ENCODE assay signal across 13 cellular contexts in the genomic region with DNA sequence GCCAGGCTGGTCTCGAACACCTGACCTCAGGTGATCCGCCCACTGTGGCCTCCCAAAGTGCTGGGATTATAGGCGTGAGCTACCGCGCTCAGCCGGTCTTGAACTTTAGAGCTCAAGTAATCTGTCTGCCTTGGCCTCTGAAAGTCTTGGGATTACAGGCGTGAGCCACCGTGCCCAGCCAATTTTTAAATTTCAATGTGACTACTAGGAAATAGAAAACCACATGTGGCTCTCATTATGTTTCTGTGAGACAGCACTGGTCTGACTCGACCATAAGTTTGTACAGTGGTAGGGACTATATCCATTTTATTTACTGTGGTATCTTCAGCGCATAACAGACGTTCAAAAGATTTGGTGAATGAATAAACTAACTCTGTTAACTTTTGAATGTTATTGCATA. TPM values are rescaled to one million over a fixed set of nuclear protein-coding genes. Genes with fewer than 3 reads are reported as not detected.
DNase-seq lines count a peak whose midpoint lies in the region; ATAC-seq, FAIRE-seq and TF ChIP-seq lines count a peak whose summit lies in the region.
"Had no signal": no experiment of that assay in that cellular context is flagged by ENCODE, and none has a peak within 500 bp of the region (broad histone marks: within the 10 kb centered on the region; RNA-seq: fewer than 3 reads in every experiment).

No MANE protein-coding gene starts in this region.

- TF ChIP-seq POLR2A in suprapubic skin (IDR thresholded peaks at IDR 0.05) = no peak

- no peaks in the 10 kb centered on the region for H3K9me3 ChIP-seq in astrocyte (ENCODE audit: insufficient read depth, low read depth, low read length)
- no peaks in the 10 kb centered on the region for H3K9me3 ChIP-seq in skeletal muscle satellite cell (replicated peaks; ENCODE audit: low read length)
- H3K9me3 ChIP-seq in suprapubic skin = no peaks in the 10 kb centered on the region
- H3K9me3 ChIP-seq: transverse colon had no signal

- H3K4me1 ChIP-seq in astrocyte (ENCODE audit: insufficient read depth, low read length) = peaks cover 9% of the 10 kb centered on the region
- H3K4me1 ChIP-seq in skeletal muscle satellite cell (ENCODE audit: control insufficient read depth, insufficient read depth, low read length) = peaks cover 34% of the 10 kb centered on the region
- peaks cover 42% of the 10 kb centered on the region for H3K4me1 ChIP-seq in suprapubic skin

- H3K4me3 ChIP-seq in astrocyte (ENCODE audit: insufficient read depth, low read depth, low read length) (no peak overlapping the region), skeletal muscle satellite cell (ENCODE audit: low read length) (no peak overlapping the region), suprapubic skin (no peak overlapping the region)
- H3K4me3 ChIP-seq: transverse colon had no signal

- H3K27ac ChIP-seq in astrocyte (ENCODE audit: low read depth, low read length) (no peak overlapping the region), suprapubic skin (no peak overlapping the region)
- H3K27ac ChIP-seq: transverse colon had no signal

- H3K36me3 ChIP-seq in astrocyte (ENCODE audit: insufficient read depth, low read length) (no peaks in the 10 kb centered on the region), skeletal muscle satellite cell (ENCODE audit: insufficient read depth, low read length) (no peaks in the 10 kb centered on the region), suprapubic skin (no peaks in the 10 kb centered on the region)
- H3K36me3 ChIP-seq: transverse colon had no signal

- peak; percentile 24 for DNase-seq in activated CD4-positive, alpha-beta T cell treated with anti-CD3 and anti-CD28 coated beads for 36 hours
- no peak for DNase-seq in activated CD4-positive, alpha-beta T cell treated with anti-CD3 and anti-CD28 coated beads, Interleukin-2, amount 50 U/mL, for 1 hour
- DNase-seq in HFFc6 = peak; percentile 49
- peak; percentile 36 for DNase-seq in astrocyte (ENCODE audit: low read depth)
- no peak for DNase-seq in COR-L47 (lab: John Stamatoyannopoulos, UW)
- DNase-seq in suprapubic skin (ENCODE audit: low spot score in 2 of 2) = no peak
- DNase-seq: 8988T; activated CD8-positive, alpha-beta memory T cell treated with anti-CD3 and anti-CD28 coated beads, Interleukin-2, amount 50 U/mL, for 48 hours; amygdala; nephron progenitor cell; transverse colon had no signal

- CTCF ChIA-PET in activated CD4-positive, alpha-beta T cell treated with anti-CD3 and anti-CD28 coated beads for 36 hours (lab: Charles Lee) = interaction anchor here (0.9 kb wide), 1 partner anchor 8 kb away, joined by 4 read pairs; no protein-coding TSS in a partner anchor

- no peaks in the 10 kb centered on the region for H3K9me3 Mint-ChIP-seq in activated CD4-positive, alpha-beta T cell treated with anti-CD3 and anti-CD28 coated beads for 36 hours (ENCODE audit: low read depth)
- H3K9me3 Mint-ChIP-seq in HFFc6 (no peaks in the 10 kb centered on the region), astrocyte (ENCODE audit: unreplicated experiment) (no peaks in the 10 kb centered on the region)

- H3K27me3 ChIP-seq in astrocyte (ENCODE audit: insufficient read depth, low read length) = no peaks in the 10 kb centered on the region
- no peaks in the 10 kb centered on the region for H3K27me3 ChIP-seq in skeletal muscle satellite cell (ENCODE audit: control insufficient read depth, insufficient read depth, low read length)
- no peaks in the 10 kb centered on the region for H3K27me3 ChIP-seq in suprapubic skin
- H3K27me3 ChIP-seq: transverse colon had no signal

- H3K27ac Mint-ChIP-seq in activated CD4-positive, alpha-beta T cell treated with anti-CD3 and anti-CD28 coated beads for 36 hours = no peak overlapping the region
- H3K27ac Mint-ChIP-seq in HFFc6 (peak overlapping the region; percentile 68), astrocyte (ENCODE audit: unreplicated experiment) (no peak overlapping the region)
- H3K27ac Mint-ChIP-seq: nephron progenitor cell had no signal

- peaks cover 52% of the 10 kb centered on the region for H3K4me1 Mint-ChIP-seq in activated CD4-positive, alpha-beta T cell treated with anti-CD3 and anti-CD28 coated beads for 36 hours
- peaks cover 57% of the 10 kb centered on the region for H3K4me1 Mint-ChIP-seq in HFFc6 (ENCODE audit: low read depth)
- peaks cover 8% of the 10 kb centered on the region for H3K4me1 Mint-ChIP-seq in astrocyte (ENCODE audit: low read depth, unreplicated experiment)

- H3K4me2 ChIP-seq in astrocyte (ENCODE audit: low read length) (no peak overlapping the region), skeletal muscle satellite cell (ENCODE audit: low read length) (peak overlapping the region; percentile 47)

- H3K79me2 ChIP-seq in astrocyte (ENCODE audit: insufficient read depth, low read length) = peaks cover 99% of the 10 kb centered on the region

- H3K9ac ChIP-seq in astrocyte (ENCODE audit: low read length) (no peak overlapping the region), skeletal muscle satellite cell (ENCODE audit: low read depth, low read length) (no peak overlapping the region)

- ATAC-seq in activated CD4-positive, alpha-beta T cell treated with anti-CD3 and anti-CD28 coated beads for 36 hours = no peak
- no peak for ATAC-seq in HG02759 (IDR thresholded peaks at IDR 0.05; ENCODE audit: unreplicated experiment)

- no peaks in the 10 kb centered on the region for H3K27me3 Mint-ChIP-seq in activated CD4-positive, alpha-beta T cell treated with anti-CD3 and anti-CD28 coated beads for 36 hours
- H3K27me3 Mint-ChIP-seq in HFFc6 (ENCODE audit: insufficient read depth) (no peaks in the 10 kb centered on the region), astrocyte (ENCODE audit: low read depth, unreplicated experiment) (no peaks in the 10 kb centered on the region)

- TF ChIP-seq CTCF in HFFc6 (IDR thresholded peaks at IDR 0.05) (no peak), astrocyte (IDR thresholded peaks at IDR 0.05; ENCODE audit: insufficient read depth, low read depth, low read length) (no peak), suprapubic skin (IDR thresholded peaks at IDR 0.05) (no peak)

- H4K20me1 ChIP-seq in astrocyte (ENCODE audit: insufficient read depth, low read length) = peaks cover 48% of the 10 kb centered on the region

- POLR2A ChIA-PET in activated CD4-positive, alpha-beta T cell treated with anti-CD3 and anti-CD28 coated beads for 36 hours (lab: Charles Lee) = no interaction called here

- no peak overlapping the region for H3K4me3 Mint-ChIP-seq in activated CD4-positive, alpha-beta T cell treated with anti-CD3 and anti-CD28 coated beads for 36 hours
- H3K4me3 Mint-ChIP-seq in HFFc6 (peak overlapping the region; percentile 47; the same call in 1 of the 2 replicates), astrocyte (ENCODE audit: unreplicated experiment) (no peak overlapping the region)
- H3K4me3 Mint-ChIP-seq: nephron progenitor cell had no signal

- WGBS in suprapubic skin = 56% methylated on average over 11 of the region's 11 CpGs

- H2AFZ ChIP-seq in astrocyte (ENCODE audit: low read depth, low read length) = no peak overlapping the region

- TF ChIP-seq EP300 in suprapubic skin (IDR thresholded peaks at IDR 0.05) = no peak

- peaks cover 5% of the 10 kb centered on the region for H3K36me3 Mint-ChIP-seq in activated CD4-positive, alpha-beta T cell treated with anti-CD3 and anti-CD28 coated beads for 36 hours (ENCODE audit: low read depth)
- H3K36me3 Mint-ChIP-seq in HFFc6 (ENCODE audit: low read depth) (peaks cover 5% of the 10 kb centered on the region; the same call in 1 of the 2 replicates), astrocyte (ENCODE audit: low read depth, unreplicated experiment) (no peaks in the 10 kb centered on the region)

- intact Hi-C loops in activated CD4-positive, alpha-beta T cell treated with anti-CD3 and anti-CD28 coated beads for 36 hours (cut with DNase I, micrococcal nuclease) = loop anchor here in 1 of 2 experiments (10.0 kb wide), 1 partner anchor 174 kb away; a partner anchor contains a TSS

- FAIRE-seq in astrocyte (lab: Jason Lieb, UNC) = no peak

RNA-seq across cellular contexts. Expression of a gene that starts 9.1 kb away (rescaled TPM):
- total RNA-seq in activated CD4-positive, alpha-beta T cell treated with anti-CD3 and anti-CD28 coated beads for 36 hours = 10 to 100 TPM; 30.2 to 37.2 TPM
- total RNA-seq in HFFc6 (2021; fragmentation: NEBNext Ultra II Directional; extraction: Animal tissue kit (Norgen Biotek cat#: 25700)) = 10 to 100 TPM; 49.0 to 62.6 (median 57.6) TPM
- total RNA-seq in astrocyte = 65.6 and 70.0 TPM in 2 replicates
- 75.1 and 75.5 TPM in 2 replicates for total RNA-seq in skeletal muscle satellite cell (2012; rRNA removed)
- total RNA-seq in suprapubic skin = 100 to 1,000 TPM in 1 of 4 donors, 10 to 100 TPM in 3; 47.9 to 107 (median 80.9) TPM

Comparison
In these comparisons a context has a peak if more than half of its experiments do, and no peak if none do; other contexts are left out.
1. DNase-seq: peak in activated CD4-positive, alpha-beta T cell treated with anti-CD3 and anti-CD28 coated beads for 36 hours (single experiment), HFFc6 (single experiment) and astrocyte (single experiment); none in activated CD4-positive, alpha-beta T cell treated with anti-CD3 and anti-CD28 coated beads, Interleukin-2, amount 50 U/mL, for 1 hour (single experiment), COR-L47 (single experiment) and suprapubic skin (0 of 2).